ENCODE assay signal across 1 cellular context in genomic region chr2:47344890-47345583, GRCh38.
TF ChIP-seq lines count a peak whose summit lies in the region.

No MANE protein-coding gene starts in this region.

TF ChIP-seq in HepG2, 621 proteins besides CTCF, POLR2A, EP300 and RAD21 (continued from another document and continues in another):
- TF ChIP-seq SKIL (CRISPR knock-in tag; IDR thresholded peaks at IDR 0.05; ENCODE audit: borderline replicate concordance) (peak; percentile 75; the same call in 1 of the 2 replicates), ZNF646 (CRISPR knock-in tag; IDR thresholded peaks at IDR 0.05) (no peak), ESRRA (CRISPR knock-in tag; IDR thresholded peaks at IDR 0.05; ENCODE audit: low read depth) (no peak; the same call in 1 of the 2 replicates), SRSF1 (optimal IDR thresholded peaks at IDR 0.05; ENCODE audit: low read depth, low read length) (no peak), ZNF710 (CRISPR knock-in tag; IDR thresholded peaks at IDR 0.05; ENCODE audit: borderline replicate concordance) (peak; percentile 100), REL (CRISPR knock-in tag; conservative IDR thresholded peaks at IDR 0.05) (no peak), SIX1 (CRISPR knock-in tag; IDR thresholded peaks at IDR 0.05; ENCODE audit: borderline replicate concordance) (peak; percentile 59; the same call in 1 of the 2 replicates), HNRNPUL1 (IDR thresholded peaks at IDR 0.05; ENCODE audit: low read depth, low read length) (peak; percentile 93), HMG20A (CRISPR knock-in tag; IDR thresholded peaks at IDR 0.05; ENCODE audit: borderline replicate concordance) (peak; percentile 74; the same call in 1 of the 2 replicates), NCOR1 (IDR thresholded peaks at IDR 0.05; ENCODE audit: borderline replicate concordance, low read length) (peak; percentile 93; the same call in 1 of the 2 replicates), ZNF263 (CRISPR knock-in tag; IDR thresholded peaks at IDR 0.05) (no peak; the same call in 1 of the 2 replicates), BCLAF1 (IDR thresholded peaks at IDR 0.05) (no peak), SOX13 (IDR thresholded peaks at IDR 0.05) (peak; percentile 98), SOX13 (CRISPR knock-in tag; conservative IDR thresholded peaks at IDR 0.05 in 1 of 2, IDR thresholded peaks at IDR 0.05 in 1 of 2) (peak in 1 of 2 experiments; percentile 100; a peak in 2 of 4 replicates), HNF4A (CRISPR knock-in tag; IDR thresholded peaks at IDR 0.05) (peak; percentile 85), ZNF775 (CRISPR knock-in tag; IDR thresholded peaks at IDR 0.05; ENCODE audit: borderline replicate concordance) (peak; percentile 85; the same call in 1 of the 2 replicates), ZNF18 (CRISPR knock-in tag; IDR thresholded peaks at IDR 0.05; ENCODE audit: insufficient replicate concordance) (peak; percentile 93), ZNF24 (IDR thresholded peaks at IDR 0.05) (no peak), POGZ (CRISPR knock-in tag; IDR thresholded peaks at IDR 0.05) (peak; percentile 78; the same call in 1 of the 2 replicates), ZNF354B (CRISPR knock-in tag; IDR thresholded peaks at IDR 0.05) (no peak), FOXO1 (CRISPR knock-in tag; IDR thresholded peaks at IDR 0.05) (peak; percentile 75; the same call in 1 of the 2 replicates), ZNF687 (CRISPR knock-in tag; IDR thresholded peaks at IDR 0.05) (peak; percentile 74), FOXO4 (CRISPR knock-in tag; conservative IDR thresholded peaks at IDR 0.05) (no peak), RFX1 (IDR thresholded peaks at IDR 0.05) (no peak), YEATS4 (CRISPR knock-in tag; IDR thresholded peaks at IDR 0.05; ENCODE audit: borderline replicate concordance) (peak; percentile 90), MED8 (CRISPR knock-in tag; IDR thresholded peaks at IDR 0.05; ENCODE audit: insufficient replicate concordance) (no peak), SIN3B (IDR thresholded peaks at IDR 0.05; ENCODE audit: low read length) (no peak), MAFK (conservative IDR thresholded peaks at IDR 0.05 in 1 of 2, IDR thresholded peaks at IDR 0.05 in 1 of 2; ENCODE audit: low read length in 2 of 2) (0 out of 4 replicates have a peak, but pooled peaks of 1 of the 2 experiments have one; percentile 27), MTF2 (CRISPR knock-in tag; IDR thresholded peaks at IDR 0.05; ENCODE audit: borderline replicate concordance) (peak; percentile 59; the same call in 1 of the 2 replicates), ZNF251 (CRISPR knock-in tag; IDR thresholded peaks at IDR 0.05) (no peak), CSRNP1 (CRISPR knock-in tag; IDR thresholded peaks at IDR 0.05) (no peak)
